ENCODE assay signal across 20 cellular contexts in the genomic region with DNA sequence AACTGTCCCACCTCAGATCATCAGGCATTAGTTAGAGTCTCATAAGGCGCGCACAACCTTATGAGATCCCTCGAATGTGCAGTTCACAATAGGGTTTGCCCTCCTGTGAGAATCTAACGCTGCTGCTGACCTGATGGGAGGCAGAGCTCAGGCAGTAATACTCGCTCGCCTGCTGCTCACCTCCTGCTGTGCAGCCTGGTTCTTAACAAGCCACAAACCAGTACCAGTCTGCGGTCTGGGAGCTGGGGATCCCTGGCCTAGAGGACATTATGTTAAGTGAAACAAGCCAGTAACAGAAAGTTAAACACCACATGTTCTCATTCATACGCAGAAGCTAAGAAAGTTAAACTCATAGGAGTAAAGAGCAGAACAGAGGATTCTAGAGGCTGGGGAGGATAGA. TPM values are rescaled to one million over a fixed set of nuclear protein-coding genes. Genes with fewer than 3 reads are reported as not detected.
DNase-seq lines count a peak whose midpoint lies in the region; ATAC-seq and TF ChIP-seq lines count a peak whose summit lies in the region.
"Had no signal": no experiment of that assay in that cellular context is flagged by ENCODE, and none has a peak within 500 bp of the region (broad histone marks: within the 10 kb centered on the region; RNA-seq: fewer than 3 reads in every experiment).

No MANE protein-coding gene starts in this region.

- peak overlapping the region; percentile 97 for H3K27ac Mint-ChIP-seq in glutamatergic neuron (ENCODE audit: unreplicated experiment)
- H3K27ac Mint-ChIP-seq: CD4-positive, alpha-beta memory T cell had no signal

- peak overlapping the region; percentile 55 for H3K4me3 Mint-ChIP-seq in glutamatergic neuron (ENCODE audit: unreplicated experiment)
- H3K4me3 Mint-ChIP-seq in activated T-cell treated with anti-CD3 and anti-CD28 coated beads, Interleukin-2, amount 50 U/mL, for 4 hours: no peak overlapping the region
- H3K4me3 Mint-ChIP-seq: CD4-positive, alpha-beta memory T cell had no signal

- H3K9me3 ChIP-seq in upper lobe of right lung: no peaks in the 10 kb centered on the region
- H3K9me3 ChIP-seq: BLaER1, Peyer's patch had no signal

- H3K4me3 ChIP-seq in upper lobe of right lung: no peak overlapping the region
- H3K4me3 ChIP-seq: BLaER1, Peyer's patch had no signal

- no peak for TF ChIP-seq CTCF in glutamatergic neuron (IDR thresholded peaks at IDR 0.05; ENCODE audit: partially characterized antibody, unreplicated experiment)
- TF ChIP-seq CTCF in upper lobe of right lung (IDR thresholded peaks at IDR 0.05): no peak

- no peaks in the 10 kb centered on the region for H3K36me3 ChIP-seq in upper lobe of right lung
- H3K36me3 ChIP-seq: BLaER1, Peyer's patch had no signal

- H3K27me3 Mint-ChIP-seq in glutamatergic neuron (ENCODE audit: unreplicated experiment): no peaks in the 10 kb centered on the region
- H3K27me3 Mint-ChIP-seq in activated T-cell treated with anti-CD3 and anti-CD28 coated beads, Interleukin-2, amount 50 U/mL, for 4 hours (ENCODE audit: low read depth): no peaks in the 10 kb centered on the region
- H3K27me3 Mint-ChIP-seq: CD4-positive, alpha-beta memory T cell had no signal

- no peaks in the 10 kb centered on the region for H3K27me3 ChIP-seq in upper lobe of right lung
- H3K27me3 ChIP-seq: BLaER1, Peyer's patch had no signal

- peaks cover 7% of the 10 kb centered on the region for H3K4me1 ChIP-seq in upper lobe of right lung
- H3K4me1 ChIP-seq: BLaER1, Peyer's patch had no signal

- intact Hi-C loops in upper lobe of right lung (cut with DNase I): no loop called here

- ATAC-seq in upper lobe of right lung (no peak), HG02981 (IDR thresholded peaks at IDR 0.05; ENCODE audit: unreplicated experiment) (no peak)
- no peak for ATAC-seq in activated T-cell treated with anti-CD3 and anti-CD28 coated beads, Interleukin-2, amount 50 U/mL, for 4 hours
- ATAC-seq: Right ventricle myocardium inferior had no signal

- H3K4me1 Mint-ChIP-seq in glutamatergic neuron (ENCODE audit: low read depth, unreplicated experiment): peaks cover 37% of the 10 kb centered on the region
- H3K4me1 Mint-ChIP-seq in activated T-cell treated with anti-CD3 and anti-CD28 coated beads, Interleukin-2, amount 50 U/mL, for 4 hours (ENCODE audit: low read depth): no peaks in the 10 kb centered on the region
- H3K4me1 Mint-ChIP-seq: CD4-positive, alpha-beta memory T cell had no signal

- no peaks in the 10 kb centered on the region for H3K36me3 Mint-ChIP-seq in glutamatergic neuron (ENCODE audit: unreplicated experiment)
- H3K36me3 Mint-ChIP-seq in activated T-cell treated with anti-CD3 and anti-CD28 coated beads, Interleukin-2, amount 50 U/mL, for 4 hours (ENCODE audit: insufficient read depth): no peaks in the 10 kb centered on the region
- H3K36me3 Mint-ChIP-seq: CD4-positive, alpha-beta memory T cell had no signal

- H3K9me3 Mint-ChIP-seq in glutamatergic neuron (ENCODE audit: unreplicated experiment): peaks cover 4% of the 10 kb centered on the region
- H3K9me3 Mint-ChIP-seq in activated T-cell treated with anti-CD3 and anti-CD28 coated beads, Interleukin-2, amount 50 U/mL, for 4 hours: no peaks in the 10 kb centered on the region
- H3K9me3 Mint-ChIP-seq: CD4-positive, alpha-beta memory T cell had no signal

- TF ChIP-seq POLR2A in erythroblast (IDR thresholded peaks at IDR 0.05; ENCODE audit: low read length): no peak

- DNase-seq in DMS 273 (lab: John Stamatoyannopoulos, UW; ENCODE audit: unreplicated experiment) (peak; percentile 75), H4 (ENCODE audit: low spot score) (peak; percentile 17), NCI-H69 (lab: John Stamatoyannopoulos, UW) (peak; percentile 28), glutamatergic neuron (peak; percentile 55), upper lobe of right lung (no peak), erythroblast (lab: John Stamatoyannopoulos, UW) (no peak)
- no peak for DNase-seq in activated T-cell treated with anti-CD3 and anti-CD28 coated beads, Interleukin-2, amount 50 U/mL, for 4 hours
- DNase-seq: CD4-positive, alpha-beta memory T cell; DMS79 treated with DMSO at 0.1 percent for 48 hours; KG1; NCI-H1417 treated with DMSO at 0.1 percent for 48 hours; NCI-H1930; NCI-H226; NCI-H526; NK-92 treated with Interleukin-12 subunit alpha and Interleukin-12 subunit beta, amount 100 ng/mL, for 24 hours; Peyer's patch; SW 1271 had no signal

- no peak overlapping the region for H3K27ac ChIP-seq in upper lobe of right lung
- H3K27ac ChIP-seq: BLaER1, Peyer's patch had no signal

RNA-seq across cellular contexts. Expression of a gene that starts 47.0 kb away (rescaled TPM):
- total RNA-seq in H4 (2014; rRNA removed; shearing (Covaris generic)): 34.3 and 47.7 TPM in 2 replicates
- total RNA-seq in glutamatergic neuron (ENCODE audit: unreplicated experiment) (110 TPM), upper lobe of right lung (37.6 TPM)
- total RNA-seq in activated T-cell treated with anti-CD3 and anti-CD28 coated beads, Interleukin-2, amount 50 U/mL, for 4 hours: 10 to 100 TPM in 1 of 3 donors, 1 to 10 TPM in 2; 8.8 to 12.3 (median 9.0) TPM

Comparison
In these comparisons a context has a peak if more than half of its experiments do, and no peak if none do; other contexts are left out.
1. DNase-seq: peak in DMS 273 (single experiment), H4 (single experiment), NCI-H69 (single experiment) and glutamatergic neuron (single experiment); none in upper lobe of right lung (single experiment), activated T-cell treated with anti-CD3 and anti-CD28 coated beads, Interleukin-2, amount 50 U/mL, for 4 hours (single experiment) and erythroblast (0 of 2).